ENCODE assay signal across 15 cellular contexts in genomic region chr5:110045153-110045552, GRCh38.
DNase-seq lines count a peak whose midpoint lies in the region; ATAC-seq and TF ChIP-seq lines count a peak whose summit lies in the region.
"Had no signal": no experiment of that assay in that cellular context is flagged by ENCODE, and none has a peak within 500 bp of the region (broad histone marks: within the 10 kb centered on the region; RNA-seq: fewer than 3 reads in every experiment).

No MANE protein-coding gene starts in this region.

- no peak overlapping the region for H3K4me2 ChIP-seq in OCI-LY7 (ENCODE audit: low read length)

- H2AFZ ChIP-seq in OCI-LY7 (ENCODE audit: low read length): no peak overlapping the region

- H3K27me3 Mint-ChIP-seq in T-helper 2 cell treated with Interferon-gamma antibody and Interleukin-4, amounts not matched to agents 5 μg/mL and 100 μg/mL, for 36 hours (ENCODE audit: low read depth): peaks cover 7% of the 10 kb centered on the region

- no peaks in the 10 kb centered on the region for H3K27me3 ChIP-seq in liver (ENCODE audit: control insufficient read depth in 4 of 4, insufficient read depth in 4 of 4, low read length in 3 of 4)

- no peaks in the 10 kb centered on the region for H3K9me2 ChIP-seq in OCI-LY7 (ENCODE audit: insufficient read depth, low read length)

- no TSS peak for BruUV-seq in OCI-LY7 (replicated peaks; lab: Mats Ljungman, UMichigan)

- H3K4me3 Mint-ChIP-seq in T-helper 2 cell treated with Interferon-gamma antibody and Interleukin-4, amounts not matched to agents 5 μg/mL and 100 μg/mL, for 36 hours: no peak overlapping the region
- H3K4me3 Mint-ChIP-seq: activated naive CD4-positive, alpha-beta T cell treated with anti-CD3 and anti-CD28 coated beads for 36 hours; neural crest cell had no signal

- H3K36me3 ChIP-seq in OCI-LY7 (ENCODE audit: insufficient read depth, low read length) (no peaks in the 10 kb centered on the region), liver (ENCODE audit: control insufficient read depth in 4 of 4, insufficient read depth in 3 of 4, low read depth in 1 of 4, low read length in 3 of 4) (no peaks in the 10 kb centered on the region), mucosa of descending colon (ENCODE audit: low read depth) (no peaks in the 10 kb centered on the region)

- peak; percentile 88 to 90 for TF ChIP-seq RAD21 in liver (IDR thresholded peaks at IDR 0.05)

- TF ChIP-seq CTCF in OCI-LY7 (conservative IDR thresholded peaks at IDR 0.05; ENCODE audit: low read length) (peak; percentile 38), choroid plexus epithelial cell (conservative IDR thresholded peaks at IDR 0.05; ENCODE audit: low read depth, low read length) (peak; percentile 52), liver (IDR thresholded peaks at IDR 0.05; ENCODE audit: low read depth, low read length, missing input control) (peak; percentile 48), mucosa of descending colon (IDR thresholded peaks at IDR 0.05) (no peak)

- no peaks in the 10 kb centered on the region for H3K4me1 Mint-ChIP-seq in T-helper 2 cell treated with Interferon-gamma antibody and Interleukin-4, amounts not matched to agents 5 μg/mL and 100 μg/mL, for 36 hours (ENCODE audit: low read depth)
- H3K4me1 Mint-ChIP-seq: neural crest cell had no signal

- H4K20me1 ChIP-seq in OCI-LY7 (ENCODE audit: insufficient read depth, low read length): no peaks in the 10 kb centered on the region

- H3K4me1 ChIP-seq in OCI-LY7 (ENCODE audit: insufficient read depth, low read length, poor library complexity, severe bottlenecking) (no peaks in the 10 kb centered on the region), liver (ENCODE audit: control insufficient read depth in 4 of 4, insufficient read depth in 4 of 4, low read length in 3 of 4) (no peaks in the 10 kb centered on the region), mucosa of descending colon (ENCODE audit: low read depth) (no peaks in the 10 kb centered on the region)

- no peaks in the 10 kb centered on the region for H3K9me3 ChIP-seq in OCI-LY7 (ENCODE audit: low read length)
- H3K9me3 ChIP-seq in liver (ENCODE audit: control insufficient read depth in 4 of 4, low read length in 3 of 4): no peaks in the 10 kb centered on the region
- no peaks in the 10 kb centered on the region for H3K9me3 ChIP-seq in mucosa of descending colon

- no peak overlapping the region for H3K27ac ChIP-seq in OCI-LY7 (ENCODE audit: low read depth, low read length, poor library complexity, severe bottlenecking)
- H3K27ac ChIP-seq in liver (ENCODE audit: low read depth in 1 of 2, low read length in 2 of 2): no peak overlapping the region

- no peak overlapping the region for H3K27ac Mint-ChIP-seq in T-helper 2 cell treated with Interferon-gamma antibody and Interleukin-4, amounts not matched to agents 5 μg/mL and 100 μg/mL, for 36 hours
- H3K27ac Mint-ChIP-seq: activated naive CD4-positive, alpha-beta T cell treated with anti-CD3 and anti-CD28 coated beads for 36 hours had no signal

- peaks cover 34% of the 10 kb centered on the region for H3K9me3 Mint-ChIP-seq in T-helper 2 cell treated with Interferon-gamma antibody and Interleukin-4, amounts not matched to agents 5 μg/mL and 100 μg/mL, for 36 hours

- 15% methylated on average over 1 of the region's 1 CpG for WGBS in liver

- no peak overlapping the region for H3K9ac ChIP-seq in liver (ENCODE audit: low read depth in 1 of 2, low read length in 2 of 2)

- CTCF ChIA-PET in OCI-LY7 (lab: Charles Lee; ENCODE audit: unreplicated experiment): no interaction called here

- intact Hi-C loops in OCI-LY7 (cut with micrococcal nuclease; ENCODE audit: unreplicated experiment) (no loop called here), mucosa of descending colon (cut with DNase I, micrococcal nuclease) (no loop called here)

- no peak overlapping the region for H3K4me3 ChIP-seq in OCI-LY7 (ENCODE audit: low read depth, low read length, poor library complexity, severe bottlenecking)
- no peak overlapping the region for H3K4me3 ChIP-seq in choroid plexus epithelial cell (ENCODE audit: low read depth, low read length)
- no peak overlapping the region for H3K4me3 ChIP-seq in liver (ENCODE audit: low read depth in 1 of 3, low read length in 3 of 3)
- H3K4me3 ChIP-seq in mucosa of descending colon: no peak overlapping the region

- ATAC-seq in mucosa of descending colon (no peak), HG03439 (IDR thresholded peaks at IDR 0.05; ENCODE audit: unreplicated experiment) (no peak), GM18502 (IDR thresholded peaks at IDR 0.05; ENCODE audit: poor library complexity, unreplicated experiment) (no peak)
- ATAC-seq: stimulated activated naive CD8-positive, alpha-beta T cell treated with anti-CD3 and anti-CD28 coated beads, Interleukin-15, Interleukin-2, amounts not matched to agents 100 U/mL and 50 U/mL, for 24 hours had no signal

- POLR2A ChIA-PET in OCI-LY7 (lab: Charles Lee): interaction anchor here (0.9 kb wide), 1 partner anchor 26 kb away, joined by 3 read pairs; no protein-coding TSS in a partner anchor

- peak; percentile 25 for DNase-seq in GM03348 (ENCODE audit: low spot score)
- DNase-seq in OCI-LY7 (ENCODE audit: low spot score): peak; percentile 6
- peak; percentile 52 for DNase-seq in choroid plexus epithelial cell (ENCODE audit: low read depth)
- DNase-seq in mucosa of descending colon: no peak
- DNase-seq in T-helper 2 cell treated with Interferon-gamma antibody and Interleukin-4, amounts not matched to agents 5 μg/mL and 100 μg/mL, for 36 hours (ENCODE audit: low spot score): no peak
- DNase-seq: activated naive CD4-positive, alpha-beta T cell treated with anti-CD3 and anti-CD28 coated beads for 36 hours; cerebellar nuclear complex; KG1; NCI-H187 treated with DMSO at 0.1 percent for 48 hours; NCI-H774; stimulated activated naive CD8-positive, alpha-beta T cell treated with anti-CD3 and anti-CD28 coated beads, Interleukin-15, Interleukin-2, amounts not matched to agents 100 U/mL and 50 U/mL, for 24 hours had no signal

- H3K79me2 ChIP-seq in OCI-LY7 (ENCODE audit: insufficient read depth, low read depth, low read length): no peaks in the 10 kb centered on the region

- no peaks in the 10 kb centered on the region for H3K36me3 Mint-ChIP-seq in T-helper 2 cell treated with Interferon-gamma antibody and Interleukin-4, amounts not matched to agents 5 μg/mL and 100 μg/mL, for 36 hours (ENCODE audit: low read depth)

TF ChIP-seq in liver, 16 proteins besides CTCF, POLR2A, EP300 and RAD21:
- TF ChIP-seq GABPA (IDR thresholded peaks at IDR 0.05 in 1 of 2, conservative IDR thresholded peaks at IDR 0.05 in 1 of 2) (no peak), HNF4A (conservative IDR thresholded peaks at IDR 0.05) (peak in 1 of 2 donors; percentile 18)

Comparison
In these comparisons a context has a peak if more than half of its experiments do, and no peak if none do; other contexts are left out.
1. DNase-seq: peak in GM03348 (single experiment), OCI-LY7 (single experiment) and choroid plexus epithelial cell (single experiment); none in mucosa of descending colon (0 of 3) and T-helper 2 cell treated with Interferon-gamma antibody and Interleukin-4, amounts not matched to agents 5 μg/mL and 100 μg/mL, for 36 hours (single experiment).